34 cellular contexts compared by ENCODE assay signal in genomic region chr14:105968291-105968690, GRCh38.
"Had no signal": no experiment of that assay in that cellular context is flagged by ENCODE, and none has a peak within 500 bp of the region (broad histone marks: within the 10 kb centered on the region; RNA-seq: fewer than 3 reads in every experiment).

No MANE protein-coding gene starts in this region.

- H3K9me3 ChIP-seq: MG63 had no signal

- H3K27me3 ChIP-seq: MG63 had no signal

- DNase-seq: Karpas-422, Kasumi-1, MG63, MM.1S, NCI-H1048, NCI-H1092, NCI-H1092 treated with DMSO at 0.1 percent for 48 hours, NCI-H1105, NCI-H1105 treated with DMSO at 0.1 percent for 48 hours, NCI-H1417, NCI-H1417 treated with DMSO at 0.1 percent for 48 hours, NCI-H1436, NCI-H1436 treated with DMSO at 0.1 percent for 48 hours, NCI-H146, NCI-H1694, NCI-H1694 treated with DMSO at 0.1 percent for 48 hours, NCI-H187, NCI-H187 treated with DMSO at 0.1 percent for 48 hours, NCI-H1930, NCI-H2029, NCI-H2029 treated with DMSO at 0.1 percent for 48 hours, NCI-H2081, NCI-H2081 treated with DMSO at 0.1 percent for 48 hours, NCI-H2107, NCI-H2171, NCI-H2171 treated with DMSO at 0.1 percent for 48 hours, NCI-H2227 treated with DMSO at 0.1 percent for 48 hours, NCI-H226, NCI-H345, NCI-H446, NCI-H446 treated with DMSO at 0.1 percent for 48 hours, NCI-H510A, NCI-H510A treated with DMSO at 0.1 percent for 48 hours, NCI-H524 had no signal

- H3K36me3 ChIP-seq: MG63 had no signal

- H3K4me3 ChIP-seq: MG63 had no signal
